ENCODE assay signal across 1 cellular context in genomic region chr4:151015458-151016344, GRCh38.
TF ChIP-seq lines count a peak whose summit lies in the region.

No MANE protein-coding gene starts in this region.

TF ChIP-seq in HepG2, 621 proteins besides CTCF, POLR2A, EP300 and RAD21 (continued from another document and continues in another):
- no peak for TF ChIP-seq ZNF740 (CRISPR knock-in tag; IDR thresholded peaks at IDR 0.05)
- peak; percentile 80 for TF ChIP-seq ZFX (CRISPR knock-in tag; IDR thresholded peaks at IDR 0.05; ENCODE audit: low read depth)
- TF ChIP-seq AHDC1 (CRISPR knock-in tag; IDR thresholded peaks at IDR 0.05; ENCODE audit: borderline replicate concordance) = peak; percentile 45; the same call in 1 of the 2 replicates
- TF ChIP-seq ZNF724P (CRISPR knock-in tag; IDR thresholded peaks at IDR 0.05; ENCODE audit: borderline replicate concordance) = 0 out of 2 replicates have a peak, but pooled peaks have one; percentile 53
- no peak for TF ChIP-seq ELF3 (CRISPR knock-in tag; IDR thresholded peaks at IDR 0.05)
- TF ChIP-seq ZNF503 (CRISPR knock-in tag; IDR thresholded peaks at IDR 0.05) = no peak
- TF ChIP-seq ZBTB34 (CRISPR knock-in tag; IDR thresholded peaks at IDR 0.05) = peak; percentile 64
- no peak for TF ChIP-seq ZBTB46 (CRISPR knock-in tag; IDR thresholded peaks at IDR 0.05; ENCODE audit: borderline replicate concordance)
- TF ChIP-seq ZNF580 (CRISPR knock-in tag; IDR thresholded peaks at IDR 0.05; ENCODE audit: borderline replicate concordance, low read depth) = no peak
- TF ChIP-seq ZNF713 (CRISPR knock-in tag; IDR thresholded peaks at IDR 0.05) = no peak
- TF ChIP-seq RAD51 (IDR thresholded peaks at IDR 0.05; ENCODE audit: borderline replicate concordance) = no peak
- no peak for TF ChIP-seq HOXA7 (CRISPR knock-in tag; IDR thresholded peaks at IDR 0.05)
- no peak; the same call in 1 of the 2 replicates for TF ChIP-seq ZNF691 (CRISPR knock-in tag; IDR thresholded peaks at IDR 0.05; ENCODE audit: borderline replicate concordance, low read depth)
- no peak for TF ChIP-seq IRF2 (CRISPR knock-in tag; IDR thresholded peaks at IDR 0.05)
- no peak for TF ChIP-seq HDAC6 (IDR thresholded peaks at IDR 0.05; ENCODE audit: low read depth, low read length)
- TF ChIP-seq REXO4 (CRISPR knock-in tag; IDR thresholded peaks at IDR 0.05; ENCODE audit: borderline replicate concordance) = no peak
- TF ChIP-seq MXD3 (CRISPR knock-in tag; IDR thresholded peaks at IDR 0.05) = peak; percentile 61
- TF ChIP-seq ZNF30 (CRISPR knock-in tag; IDR thresholded peaks at IDR 0.05) = no peak
- TF ChIP-seq ZNF557 (CRISPR knock-in tag; IDR thresholded peaks at IDR 0.05) = no peak
- no peak; the same call in 1 of the 2 replicates for TF ChIP-seq PLSCR1 (CRISPR knock-in tag; IDR thresholded peaks at IDR 0.05; ENCODE audit: borderline replicate concordance)
- TF ChIP-seq MYNN (CRISPR knock-in tag; IDR thresholded peaks at IDR 0.05; ENCODE audit: low read depth) = no peak
- TF ChIP-seq THAP7 (CRISPR knock-in tag; IDR thresholded peaks at IDR 0.05) = no peak
- 0 out of 2 replicates have a peak, but pooled peaks have one; percentile 33 for TF ChIP-seq ZNF737 (CRISPR knock-in tag; IDR thresholded peaks at IDR 0.05; ENCODE audit: borderline replicate concordance)
- TF ChIP-seq LRRFIP1 (CRISPR knock-in tag; conservative IDR thresholded peaks at IDR 0.05) = no peak
- TF ChIP-seq KLF9 (CRISPR knock-in tag; IDR thresholded peaks at IDR 0.05; ENCODE audit: low read depth) = no peak
- TF ChIP-seq KDM1A (CRISPR knock-in tag; IDR thresholded peaks at IDR 0.05) = no peak
- no peak for TF ChIP-seq GLMP (CRISPR knock-in tag; IDR thresholded peaks at IDR 0.05; ENCODE audit: borderline replicate concordance)
- TF ChIP-seq ZNF350 (CRISPR knock-in tag; IDR thresholded peaks at IDR 0.05; ENCODE audit: borderline replicate concordance, low read depth) = peak; percentile 44; the same call in 1 of the 2 replicates
- peak; percentile 89 for TF ChIP-seq ZIK1 (CRISPR knock-in tag; IDR thresholded peaks at IDR 0.05; ENCODE audit: borderline replicate concordance, low read depth)
- no peak for TF ChIP-seq CREBL2 (CRISPR knock-in tag; IDR thresholded peaks at IDR 0.05; ENCODE audit: borderline replicate concordance)
- TF ChIP-seq GFI1 (CRISPR knock-in tag; IDR thresholded peaks at IDR 0.05; ENCODE audit: borderline replicate concordance) = peak; percentile 34; the same call in 1 of the 2 replicates
- no peak for TF ChIP-seq ZNF510 (CRISPR knock-in tag; IDR thresholded peaks at IDR 0.05; ENCODE audit: low read depth)
- TF ChIP-seq LCORL (IDR thresholded peaks at IDR 0.05) = no peak
- TF ChIP-seq LCORL (CRISPR knock-in tag; IDR thresholded peaks at IDR 0.05) = no peak; the same call in 1 of the 2 replicates
- no peak for TF ChIP-seq ZNF260 (CRISPR knock-in tag; IDR thresholded peaks at IDR 0.05; ENCODE audit: borderline replicate concordance, low read depth)
- TF ChIP-seq MTERF4 (CRISPR knock-in tag; IDR thresholded peaks at IDR 0.05) = peak; percentile 90; the same call in 1 of the 2 replicates
- TF ChIP-seq CBX1 (IDR thresholded peaks at IDR 0.05; ENCODE audit: low read depth) = no peak
- no peak for TF ChIP-seq SRSF9 (IDR thresholded peaks at IDR 0.05; ENCODE audit: borderline replicate concordance, insufficient read depth, low read depth, low read length, poor library complexity, severe bottlenecking)
- peak; percentile 53 for TF ChIP-seq REPIN1 (CRISPR knock-in tag; IDR thresholded peaks at IDR 0.05; ENCODE audit: borderline replicate concordance, low read depth)
- no peak for TF ChIP-seq HNRNPL (IDR thresholded peaks at IDR 0.05; ENCODE audit: low read depth, low read length)
- peak; percentile 83 for TF ChIP-seq HES4 (CRISPR knock-in tag; IDR thresholded peaks at IDR 0.05; ENCODE audit: borderline replicate concordance)
- TF ChIP-seq FOXM1 (CRISPR knock-in tag; IDR thresholded peaks at IDR 0.05) = no peak
